ENCODE assay signal across 8 cellular contexts in genomic region chr3:101827211-101828174, GRCh38. TPM values are rescaled to one million over a fixed set of nuclear protein-coding genes. Genes with fewer than 3 reads are reported as not detected.
DNase-seq lines count a peak whose midpoint lies in the region; ATAC-seq, FAIRE-seq and TF ChIP-seq lines count a peak whose summit lies in the region.

No MANE protein-coding gene starts in this region.

- H3K27me3 ChIP-seq in SJSA1 (replicated peaks) (no peaks in the 10 kb centered on the region), pancreas (no peaks in the 10 kb centered on the region), thyroid gland (no peaks in the 10 kb centered on the region)

- H3K9me3 ChIP-seq in SJSA1 (replicated peaks), result no peaks in the 10 kb centered on the region
- no peaks in the 10 kb centered on the region for H3K9me3 ChIP-seq in pancreas
- H3K9me3 ChIP-seq in thyroid gland, result no peaks in the 10 kb centered on the region

- peak overlapping the region; percentile 43 for H3K4me3 ChIP-seq in SJSA1
- H3K4me3 ChIP-seq in pancreas, result peak overlapping the region; percentile 18 to 53 (median 36)
- peak overlapping the region; percentile 29 to 81 (median 43) for H3K4me3 ChIP-seq in thyroid gland (replicated peaks in 1 of 3)

- no peak for TF ChIP-seq CTCF in CD14-positive monocyte (IDR thresholded peaks at IDR 0.05)
- TF ChIP-seq CTCF in pancreas (IDR thresholded peaks at IDR 0.05), result no peak
- TF ChIP-seq CTCF in thyroid gland (IDR thresholded peaks at IDR 0.05), result no peak

- H3K36me3 ChIP-seq in SJSA1 (no peaks in the 10 kb centered on the region), pancreas (no peaks in the 10 kb centered on the region), thyroid gland (no peaks in the 10 kb centered on the region)

- H3K4me1 ChIP-seq in SJSA1 (replicated peaks) (peaks cover 26% of the 10 kb centered on the region), pancreas (peaks cover 4 to 31% (median 6%) of the 10 kb centered on the region in 3 donors), thyroid gland (peaks cover 13 to 36% of the 10 kb centered on the region in 2 donors)

- H3K27me3 Mint-ChIP-seq in CD14-positive monocyte (ENCODE audit: low read depth in 3 of 3), result peaks cover 0 to 5% (median 0%) of the 10 kb centered on the region in 3 donors
- H3K27me3 Mint-ChIP-seq in activated naive CD4-positive, alpha-beta T cell treated with anti-CD3 and anti-CD28 coated beads, Interleukin-2, amount 50 U/mL, for 24 hours, result no peaks in the 10 kb centered on the region

- 3 to 5% methylated on average over 30 of the region's 30 CpGs for WGBS in pancreas, 2 donors
- WGBS in thyroid gland, 2 donors, result 5 to 8% methylated on average over 29 to 30 of the region's 30 CpGs

- peak overlapping the region; percentile 75 for H3K27ac ChIP-seq in SJSA1
- H3K27ac ChIP-seq in pancreas, result peak overlapping the region; percentile 59 to 91 (median 81)
- peak overlapping the region; percentile 83 to 88 (median 86) for H3K27ac ChIP-seq in thyroid gland

- intact Hi-C loops in CD14-positive monocyte (cut with micrococcal nuclease) (loop anchor here in 1 of 2 donors (5.0 kb wide), 1 partner anchor 115 kb away; no protein-coding TSS in a partner anchor), Right ventricle myocardium superior (cut with DNase I) (loop anchor here (2.0 kb wide), 1 partner anchor 21 kb away; the partner anchor contains the start of gene NFKBIZ), pancreas (cut with DNase I) (no loop called here), thyroid gland (cut with DNase I) (no loop called here)

- TF ChIP-seq POLR2A in thyroid gland (IDR thresholded peaks at IDR 0.05), result peak in 1 of 2 donors; percentile 68

- H3K4me3 Mint-ChIP-seq in CD14-positive monocyte, result peak overlapping the region; percentile 94 to 97
- peak overlapping the region; percentile 91 for H3K4me3 Mint-ChIP-seq in activated naive CD4-positive, alpha-beta T cell treated with anti-CD3 and anti-CD28 coated beads, Interleukin-2, amount 50 U/mL, for 24 hours

- peaks cover 7 to 11% of the 10 kb centered on the region in 2 donors for H3K36me3 Mint-ChIP-seq in CD14-positive monocyte
- H3K36me3 Mint-ChIP-seq in activated naive CD4-positive, alpha-beta T cell treated with anti-CD3 and anti-CD28 coated beads, Interleukin-2, amount 50 U/mL, for 24 hours, result peaks cover 12% of the 10 kb centered on the region

- peak; percentile 20 for FAIRE-seq in pancreas (lab: Jason Lieb, UNC)

- peak overlapping the region; percentile 94 to 98 (median 97) for H3K27ac Mint-ChIP-seq in CD14-positive monocyte
- H3K27ac Mint-ChIP-seq in activated naive CD4-positive, alpha-beta T cell treated with anti-CD3 and anti-CD28 coated beads, Interleukin-2, amount 50 U/mL, for 24 hours, result peak overlapping the region; percentile 99

- ATAC-seq in GM19397 (IDR thresholded peaks at IDR 0.05; ENCODE audit: unreplicated experiment) (peak; percentile 89), HG03558 (IDR thresholded peaks at IDR 0.05; ENCODE audit: extremely low read depth, unreplicated experiment) (peak; percentile 65), Right ventricle myocardium superior (ENCODE audit: poor library complexity) (peak; percentile 84), pancreas (peak; percentile 73 to 89 (median 88))

- DNase-seq in CD14-positive monocyte (ENCODE audit: low spot score) (peak; percentile 74), SJSA1 (ENCODE audit: low read depth in 1 of 2, low spot score in 2 of 2) (peak; percentile 77 to 83), Right ventricle myocardium superior (peak; percentile 78), pancreas (peak; percentile 35 to 83 (median 60)), thyroid gland (peak; percentile 83 to 86)

- H3K4me1 Mint-ChIP-seq in CD14-positive monocyte, result peaks cover 52% of the 10 kb centered on the region
- peaks cover 74% of the 10 kb centered on the region for H3K4me1 Mint-ChIP-seq in activated naive CD4-positive, alpha-beta T cell treated with anti-CD3 and anti-CD28 coated beads, Interleukin-2, amount 50 U/mL, for 24 hours

- no peaks in the 10 kb centered on the region for H3K9me3 Mint-ChIP-seq in CD14-positive monocyte
- no peaks in the 10 kb centered on the region for H3K9me3 Mint-ChIP-seq in activated naive CD4-positive, alpha-beta T cell treated with anti-CD3 and anti-CD28 coated beads, Interleukin-2, amount 50 U/mL, for 24 hours

RNA-seq across cellular contexts. Expression of gene NFKBIZ, which starts 21.8 kb away (rescaled TPM):
- 10 to 100 TPM; 71.0 to 84.9 TPM for polyA plus RNA-seq in CD14-positive monocyte
- 10.4 and 25.4 TPM in 2 replicates for total RNA-seq in SJSA1 (2014; rRNA removed; shearing (Covaris generic))
- 12.9 TPM for total RNA-seq in Right ventricle myocardium superior
- 10 to 100 TPM; 20.4 to 90.7 (median 31.2) TPM for total RNA-seq in pancreas
- polyA plus RNA-seq in pancreas, result 10 to 100 TPM; 16.5 to 24.4 TPM
- 100 to 1,000 TPM in 1 of 4 donors, 10 to 100 TPM in 3; 37.5 to 132 (median 56.9) TPM for total RNA-seq in thyroid gland

RNA-seq across cellular contexts. Expression of gene NXPE3, which starts 48.5 kb away (rescaled TPM):
- 10 to 100 TPM; 19.8 to 35.8 TPM for polyA plus RNA-seq in CD14-positive monocyte
- total RNA-seq in SJSA1 (2014; rRNA removed; shearing (Covaris generic)), result 5.9 and 6.5 TPM in 2 replicates
- 45.5 TPM for total RNA-seq in Right ventricle myocardium superior
- total RNA-seq in pancreas, result 1 to 10 TPM; 1.8 to 4.3 (median 2.4) TPM
- 1 to 10 TPM; 1.4 to 3.3 TPM for polyA plus RNA-seq in pancreas
- total RNA-seq in thyroid gland, result 10 to 100 TPM; 10.5 to 18.9 (median 13.2) TPM

Comparison
In these comparisons a context has a peak if more than half of its experiments do, and no peak if none do; other contexts are left out.
1. Peak in every context shown above with its lines: DNase-seq, ATAC-seq, H3K4me3 ChIP-seq and H3K27ac ChIP-seq.